ENCODE assay signal across 17 cellular contexts in the genomic region with DNA sequence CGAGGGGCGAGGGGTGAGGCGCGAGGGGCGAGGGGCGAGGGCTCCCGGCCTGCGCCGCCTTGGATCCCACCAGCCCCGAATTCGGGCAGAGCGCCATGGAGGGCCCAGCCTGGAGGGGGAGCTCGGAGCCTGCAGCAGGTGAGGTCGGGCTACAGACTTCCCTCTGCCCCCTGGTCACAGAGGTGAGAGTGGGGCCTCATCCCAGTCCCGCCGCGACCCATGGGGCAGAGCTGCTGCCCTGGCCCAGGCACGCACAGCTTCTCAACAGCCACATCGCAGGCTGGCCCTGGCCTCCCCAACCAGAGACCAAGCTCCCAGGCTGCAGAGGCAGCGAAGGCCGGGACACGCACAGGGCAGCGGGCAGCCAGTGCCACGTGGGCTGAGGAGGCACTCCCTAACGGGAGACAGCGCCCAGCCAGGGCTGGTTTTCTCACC.
DNase-seq lines count a peak whose midpoint lies in the region; ATAC-seq, FAIRE-seq and TF ChIP-seq lines count a peak whose summit lies in the region.
"Had no signal": no experiment of that assay in that cellular context is flagged by ENCODE, and none has a peak within 500 bp of the region (broad histone marks: within the 10 kb centered on the region; RNA-seq: fewer than 3 reads in every experiment).

No MANE protein-coding gene starts in this region.

- ATAC-seq in HCT116 (0 out of 2 replicates have a peak, but pooled peaks have one; percentile 18), lower lobe of right lung (peak; percentile 26 to 48), HG03196 (IDR thresholded peaks at IDR 0.05; ENCODE audit: unreplicated experiment) (no peak)
- ATAC-seq: psoas muscle had no signal

- H3K27ac ChIP-seq in HCT116 (ENCODE audit: low read depth, low read length), result no peak overlapping the region
- H3K27ac ChIP-seq in lower lobe of right lung, result no peak overlapping the region
- H3K27ac ChIP-seq: esophagus muscularis mucosa, psoas muscle, SJSA1 had no signal

- FAIRE-seq in HTR-8/SVneo (lab: Jason Lieb, UNC), result no peak

- H3K9me3 ChIP-seq in HCT116 (ENCODE audit: control insufficient read depth in 1 of 2, insufficient read depth in 1 of 2, low read depth in 1 of 2, low read length in 2 of 2), result peaks cover 0 to 3% of the 10 kb centered on the region in 2 experiments; a peak in 1 of 4 replicates
- H3K9me3 ChIP-seq in lower lobe of right lung, result peaks cover 5% of the 10 kb centered on the region
- H3K9me3 ChIP-seq: SJSA1 had no signal

- no peaks in the 10 kb centered on the region for H3K79me2 ChIP-seq in HCT116 (ENCODE audit: insufficient read depth, low read length)

- RAD21 ChIA-PET in HCT116 (lab: Charles Lee; ENCODE audit: low non-redundant PET in 1 of 2, low total read pairs in 2 of 2, uncharacterized antibody in 2 of 2, unreplicated experiment in 2 of 2), result interaction anchor here in 1 of 2 experiments (0.8 kb wide), 1 partner anchor 582 kb away, joined by 3 read pairs; no protein-coding TSS in a partner anchor

- no peaks in the 10 kb centered on the region for H3K4me1 ChIP-seq in HCT116 (ENCODE audit: control insufficient read depth in 1 of 2, insufficient read depth in 2 of 2, low read length in 2 of 2)
- no peaks in the 10 kb centered on the region for H3K4me1 ChIP-seq in lower lobe of right lung
- H3K4me1 ChIP-seq: esophagus muscularis mucosa, psoas muscle, SJSA1 had no signal

- H3K9ac ChIP-seq in HCT116 (ENCODE audit: low read length), result no peak overlapping the region

- no TSS peak for BruUV-seq in HCT116 (replicated peaks; lab: Mats Ljungman, UMichigan)

- H3K36me3 ChIP-seq in HCT116 (ENCODE audit: control insufficient read depth in 1 of 2, insufficient read depth in 2 of 2, low read length in 2 of 2), result no peaks in the 10 kb centered on the region
- no peaks in the 10 kb centered on the region for H3K36me3 ChIP-seq in lower lobe of right lung
- H3K36me3 ChIP-seq: esophagus muscularis mucosa, SJSA1 had no signal

- POLR2A ChIA-PET in HCT116 (lab: Charles Lee), result no interaction called here

- H3K27me3 ChIP-seq in HCT116 (ENCODE audit: insufficient read depth, low read length) (no peaks in the 10 kb centered on the region), lower lobe of right lung (ENCODE audit: low read depth) (no peaks in the 10 kb centered on the region)
- H3K27me3 ChIP-seq: SJSA1 had no signal

- no peak overlapping the region for H2AFZ ChIP-seq in HCT116 (ENCODE audit: low read depth, low read length, poor library complexity, severe bottlenecking)

- in situ Hi-C loops in Caki2 (cut with HindIII; ENCODE audit: low pct_unique_long_range_greater_than_20kb, low sequenced_read_pairs), result no loop called here

- CTCF ChIA-PET in HCT116 (lab: Charles Lee), result no interaction called here

- intact Hi-C loops in HCT116 (cut with micrococcal nuclease) (no loop called here), lower lobe of right lung (cut with DNase I) (no loop called here), posterior vena cava (cut with DNase I) (no loop called here)

- TF ChIP-seq POLR2A in HCT116 (IDR thresholded peaks at IDR 0.05; ENCODE audit: borderline replicate concordance, extremely low read depth, insufficient read depth, insufficient read length), result no peak

- TF ChIP-seq RAD21 in HCT116 (IDR thresholded peaks at IDR 0.05; ENCODE audit: low read depth), result no peak

- no peaks in the 10 kb centered on the region for H4K20me1 ChIP-seq in HCT116 (ENCODE audit: insufficient read depth)

- no peaks in the 10 kb centered on the region for H3K9me2 ChIP-seq in HCT116 (ENCODE audit: insufficient read depth)

- no peak for TF ChIP-seq CTCF in HCT116 (IDR thresholded peaks at IDR 0.05 in 2 of 3, conservative IDR thresholded peaks at IDR 0.05 in 1 of 3; ENCODE audit: borderline replicate concordance in 1 of 3, insufficient read depth in 1 of 3, low read depth in 2 of 3, low read length in 2 of 3)
- TF ChIP-seq CTCF in lower lobe of right lung (IDR thresholded peaks at IDR 0.05), result no peak

- DNase-seq in Caki2 (ENCODE audit: low read depth) (peak; percentile 6), HCT116 (ENCODE audit: low read depth, low spot score) (no peak), cerebellar cortex (ENCODE audit: low spot score) (peak; percentile 9), lower lobe of right lung (peak; percentile 49), GM19238 (ENCODE audit: insufficient read length, low spot score) (no peak), HTR-8/SVneo (ENCODE audit: insufficient read length, low spot score) (no peak), posterior vena cava (ENCODE audit: low spot score) (no peak)
- DNase-seq: activated CD4-positive, alpha-beta T cell treated with anti-CD3 and anti-CD28 coated beads, Interleukin-2, amount 10 ng/mL, durations not matched to agents 7 days and 5 days; DMS79; HFFc6; immature natural killer cell; psoas muscle; stimulated activated naive B cell treated with anti-CD40 and anti-IgM and Interleukin-4, amounts not matched to agents 10 μg/mL and 1 μg/mL and 100 μg/mL, for 72 hours; trophoblast cell had no signal

- no peak overlapping the region for H3K4me2 ChIP-seq in HCT116 (ENCODE audit: low read length)

- H3K4me3 ChIP-seq in HCT116 (replicated peaks in 1 of 2; ENCODE audit: low read depth in 1 of 2, low read length in 2 of 2) (no peak overlapping the region), lower lobe of right lung (no peak overlapping the region)
- H3K4me3 ChIP-seq: esophagus muscularis mucosa, psoas muscle, SJSA1 had no signal

TF ChIP-seq in HCT116, 20 proteins besides CTCF, POLR2A, EP300 and RAD21:
- no peak for TF ChIP-seq ZNF274 (IDR thresholded peaks at IDR 0.05; ENCODE audit: low read depth, low read length)
- TF ChIP-seq SRF (IDR thresholded peaks at IDR 0.05; ENCODE audit: low read depth), result no peak
- TF ChIP-seq YY1 (IDR thresholded peaks at IDR 0.05; ENCODE audit: extremely low read depth, insufficient replicate concordance, low read depth, low read length), result no peak
- no peak for TF ChIP-seq EZH2phosphoT487 (IDR thresholded peaks at IDR 0.05; ENCODE audit: borderline replicate concordance)
- no peak for TF ChIP-seq ZBTB33 (IDR thresholded peaks at IDR 0.05; ENCODE audit: extremely low read depth, insufficient replicate concordance, low read length)
- no peak for TF ChIP-seq TCF7L2 (IDR thresholded peaks at IDR 0.05; ENCODE audit: borderline replicate concordance, extremely low read depth, insufficient read depth, insufficient read length)
- TF ChIP-seq ZFX (IDR thresholded peaks at IDR 0.05), result no peak
- TF ChIP-seq JUND (IDR thresholded peaks at IDR 0.05), result no peak
- TF ChIP-seq SIN3A (IDR thresholded peaks at IDR 0.05; ENCODE audit: low read depth), result no peak
- no peak for TF ChIP-seq CEBPB (IDR thresholded peaks at IDR 0.05; ENCODE audit: low read depth)
- TF ChIP-seq, protein P1, sequence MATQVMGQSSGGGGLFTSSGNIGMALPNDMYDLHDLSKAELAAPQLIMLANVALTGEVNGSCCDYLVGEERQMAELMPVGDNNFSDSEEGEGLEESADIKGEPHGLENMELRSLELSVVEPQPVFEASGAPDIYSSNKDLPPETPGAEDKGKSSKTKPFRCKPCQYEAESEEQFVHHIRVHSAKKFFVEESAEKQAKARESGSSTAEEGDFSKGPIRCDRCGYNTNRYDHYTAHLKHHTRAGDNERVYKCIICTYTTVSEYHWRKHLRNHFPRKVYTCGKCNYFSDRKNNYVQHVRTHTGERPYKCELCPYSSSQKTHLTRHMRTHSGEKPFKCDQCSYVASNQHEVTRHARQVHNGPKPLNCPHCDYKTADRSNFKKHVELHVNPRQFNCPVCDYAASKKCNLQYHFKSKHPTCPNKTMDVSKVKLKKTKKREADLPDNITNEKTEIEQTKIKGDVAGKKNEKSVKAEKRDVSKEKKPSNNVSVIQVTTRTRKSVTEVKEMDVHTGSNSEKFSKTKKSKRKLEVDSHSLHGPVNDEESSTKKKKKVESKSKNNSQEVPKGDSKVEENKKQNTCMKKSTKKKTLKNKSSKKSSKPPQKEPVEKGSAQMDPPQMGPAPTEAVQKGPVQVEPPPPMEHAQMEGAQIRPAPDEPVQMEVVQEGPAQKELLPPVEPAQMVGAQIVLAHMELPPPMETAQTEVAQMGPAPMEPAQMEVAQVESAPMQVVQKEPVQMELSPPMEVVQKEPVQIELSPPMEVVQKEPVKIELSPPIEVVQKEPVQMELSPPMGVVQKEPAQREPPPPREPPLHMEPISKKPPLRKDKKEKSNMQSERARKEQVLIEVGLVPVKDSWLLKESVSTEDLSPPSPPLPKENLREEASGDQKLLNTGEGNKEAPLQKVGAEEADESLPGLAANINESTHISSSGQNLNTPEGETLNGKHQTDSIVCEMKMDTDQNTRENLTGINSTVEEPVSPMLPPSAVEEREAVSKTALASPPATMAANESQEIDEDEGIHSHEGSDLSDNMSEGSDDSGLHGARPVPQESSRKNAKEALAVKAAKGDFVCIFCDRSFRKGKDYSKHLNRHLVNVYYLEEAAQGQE (IDR thresholded peaks at IDR 0.05; ENCODE audit: low read depth), result no peak
- TF ChIP-seq MAX (IDR thresholded peaks at IDR 0.05), result no peak
- TF ChIP-seq ELF1 (IDR thresholded peaks at IDR 0.05; ENCODE audit: borderline replicate concordance, low read depth), result no peak
- no peak for TF ChIP-seq ATF3 (IDR thresholded peaks at IDR 0.05)
- TF ChIP-seq POLR2AphosphoS5 (IDR thresholded peaks at IDR 0.05; ENCODE audit: low read depth, low read length), result no peak

Comparison
In these comparisons a context has a peak if more than half of its experiments do, and no peak if none do; other contexts are left out.
1. DNase-seq: peak in Caki2 (single experiment), cerebellar cortex (single experiment) and lower lobe of right lung (single experiment); none in HCT116 (single experiment), GM19238 (single experiment), HTR-8/SVneo (single experiment) and posterior vena cava (single experiment).